In genomic region chr22:43862882-43863202, GRCh38 we compare ENCODE assay signal across 16 cellular contexts. TPM values are rescaled to one million over a fixed set of nuclear protein-coding genes. Genes with fewer than 3 reads are reported as not detected.
DNase-seq lines count a peak whose midpoint lies in the region; ATAC-seq, FAIRE-seq and TF ChIP-seq lines count a peak whose summit lies in the region.
"Had no signal": no experiment of that assay in that cellular context is flagged by ENCODE, and none has a peak within 500 bp of the region (broad histone marks: within the 10 kb centered on the region; RNA-seq: fewer than 3 reads in every experiment).

No MANE protein-coding gene starts in this region.

- ATAC-seq in naive B cell (ENCODE audit: low read depth in 2 of 2) (no peak), HG02763 (IDR thresholded peaks at IDR 0.05; ENCODE audit: unreplicated experiment) (no peak), GM19351 (IDR thresholded peaks at IDR 0.05; ENCODE audit: unreplicated experiment) (no peak)

- no peak for TF ChIP-seq CTCF in A673 (conservative IDR thresholded peaks at IDR 0.05; ENCODE audit: low read depth, low read length)
- no peak for TF ChIP-seq CTCF in H1 (IDR thresholded peaks at IDR 0.05; ENCODE audit: control extremely low read depth in 1 of 3, insufficient read depth in 1 of 3, low read depth in 1 of 3, low read length in 3 of 3)

- CTCF ChIA-PET in A673 (lab: Charles Lee) = interaction anchor here (0.6 to 0.7 kb wide), 2 partner anchors 22 to 684 kb away, joined by 3 to 11 read pairs; no protein-coding TSS in a partner anchor
- CTCF ChIA-PET in H1 (lab: Charles Lee; ENCODE audit: partially characterized antibody) = interaction anchor here (0.6 kb wide), 1 partner anchor 429 kb away, joined by 3 read pairs; no protein-coding TSS in a partner anchor

- peak overlapping the region; percentile 61; the same call in 1 of the 2 replicates for H2AFZ ChIP-seq in H1 (ENCODE audit: low read length)

- TF ChIP-seq POLR2A in H1 (IDR thresholded peaks at IDR 0.05; ENCODE audit: control extremely low read depth in 1 of 2, low read depth in 2 of 2, low read length in 2 of 2) = no peak

- peak overlapping the region; percentile 99; the same call in 1 of the 2 replicates for H2BK15ac ChIP-seq in H1 (ENCODE audit: low read length)

- BruUV-seq in A673 (replicated peaks; lab: Mats Ljungman, UMichigan) = no TSS peak

- intact Hi-C loops in A673 (cut with micrococcal nuclease; ENCODE audit: unreplicated experiment) = no loop called here

- DNase-seq in A673 (ENCODE audit: low spot score) (no peak), H1 (ENCODE audit: low read depth in 1 of 2, low spot score in 2 of 2) (no peak), naive B cell (no peak), NCI-H446 (lab: John Stamatoyannopoulos, UW) (no peak), EL (no peak)
- DNase-seq: GF-D8, kidney glomerular epithelial cell, NCI-H1092, occipital lobe, Right ventricle myocardium superior had no signal

- H3K4me1 Mint-ChIP-seq in naive B cell = peaks cover 4 to 12% (median 5%) of the 10 kb centered on the region in 3 donors

- H4K91ac ChIP-seq in H1 (replicated peaks; ENCODE audit: insufficient read length, low read length) = no peak overlapping the region

- peaks cover 44 to 76% (median 61%) of the 10 kb centered on the region in 3 donors for H3K27me3 Mint-ChIP-seq in naive B cell

- no peak overlapping the region for H3K18ac ChIP-seq in H1 (ENCODE audit: extremely low read depth, low read length)

- TF ChIP-seq RAD21 in H1 (IDR thresholded peaks at IDR 0.05 in 1 of 2, conservative IDR thresholded peaks at IDR 0.05 in 1 of 2; ENCODE audit: low read depth in 2 of 2, low read length in 2 of 2) = no peak

- peak overlapping the region; percentile 18 to 76 (median 70) for H3K4me3 Mint-ChIP-seq in naive B cell

- no peak for TF ChIP-seq EP300 in H1 (IDR thresholded peaks at IDR 0.05; ENCODE audit: borderline replicate concordance in 1 of 2, low read depth in 2 of 2, low read length in 2 of 2)

- peaks cover 0 to 5% of the 10 kb centered on the region in 2 donors for H3K36me3 Mint-ChIP-seq in naive B cell

- H3K23me2 ChIP-seq in H1 (ENCODE audit: low read depth, low read length) = peaks cover 9% of the 10 kb centered on the region; the same call in 1 of the 2 replicates

- H2AK5ac ChIP-seq in H1 (ENCODE audit: low read depth, low read length) = no peak overlapping the region

- FAIRE-seq in H1 (lab: Jason Lieb, UNC) = no peak
- FAIRE-seq: TTC549 had no signal

- H3K56ac ChIP-seq in H1 (replicated peaks; ENCODE audit: insufficient read length, low read depth, low read length) = no peak overlapping the region

- H3K4me1 ChIP-seq in A673 (ENCODE audit: insufficient read depth, low read length, poor library complexity, severe bottlenecking) (no peaks in the 10 kb centered on the region), HUES64 (ENCODE audit: insufficient read depth, low read length) (peaks cover 17% of the 10 kb centered on the region), H1 (replicated peaks in 1 of 4; ENCODE audit: control insufficient read depth in 3 of 4, insufficient read depth in 4 of 4, low read length in 3 of 4) (peaks cover 7 to 22% (median 11%) of the 10 kb centered on the region in 4 experiments)

- H4K8ac ChIP-seq in H1 (ENCODE audit: extremely low read depth, insufficient read depth, low read length) = no peak overlapping the region

- H3K27ac ChIP-seq in A673 (ENCODE audit: low read depth, low read length, poor library complexity, severe bottlenecking) = no peak overlapping the region
- no peak overlapping the region for H3K27ac ChIP-seq in HUES64 (ENCODE audit: low read depth, low read length)
- H3K27ac ChIP-seq in H1 (ENCODE audit: low read depth, low read length) = no peak overlapping the region
- H3K27ac ChIP-seq: BLaER1 had no signal

- H2BK20ac ChIP-seq in H1 (ENCODE audit: low read length) = no peak overlapping the region

- WGBS in HUES64 = 93% methylated on average over 11 of the region's 11 CpGs
- WGBS in H1 (ENCODE audit: extremely low coverage in 1 of 2, insufficient coverage in 1 of 2, insufficient read length in 1 of 2, insufficient replicate concordance in 2 of 2, low coverage in 1 of 2, low lambda C conversion rate in 2 of 2, missing lambda C conversion rate in 1 of 2), 2 experiments = 95% methylated on average over 11 of the region's 11 CpGs; no CpG with 5 or more reads in 1 of the 2 experiments

- no peak overlapping the region for H2BK120ac ChIP-seq in H1 (replicated peaks; ENCODE audit: low read depth, low read length)

- H3K9ac ChIP-seq in HUES64 (ENCODE audit: low read depth, low read length) = 0 out of 2 replicates have a peak overlapping the region, but pooled peaks have one; percentile 24
- H3K9ac ChIP-seq in H1 (replicated peaks in 1 of 4; ENCODE audit: extremely low read depth in 1 of 4, low read depth in 3 of 4, low read length in 3 of 4) = no peak overlapping the region
- H3K9ac ChIP-seq: BLaER1 had no signal

- no peak overlapping the region for H3K4ac ChIP-seq in H1 (replicated peaks; ENCODE audit: insufficient read length, low read depth, low read length)

- peaks cover 1 to 4% of the 10 kb centered on the region in 2 experiments for H4K20me1 ChIP-seq in H1 (replicated peaks in 1 of 2; ENCODE audit: control insufficient read depth in 1 of 2, insufficient read depth in 2 of 2, low read length in 2 of 2)
- H4K20me1 ChIP-seq: BLaER1 had no signal

- H3K79me1 ChIP-seq in H1 (ENCODE audit: low read depth, low read length) = peaks cover 13% of the 10 kb centered on the region

- H3K14ac ChIP-seq in H1 (ENCODE audit: insufficient read length) = no peak overlapping the region

- H3K27ac Mint-ChIP-seq in naive B cell = peak overlapping the region in 1 of 6 donors; percentile 42

- POLR2A ChIA-PET in A673 (lab: Charles Lee; ENCODE audit: low non-redundant PET) (no interaction called here), H1 (lab: Charles Lee; ENCODE audit: partially characterized antibody) (interaction anchor here (0.6 to 0.8 kb wide), 4 partner anchors 9 to 54 kb away, joined by 3 read pairs; no protein-coding TSS in a partner anchor)

- H3K4me3 ChIP-seq in A673 (ENCODE audit: low read depth, low read length, poor library complexity, severe bottlenecking) (peak overlapping the region; percentile 12), HUES64 (ENCODE audit: low read length) (peak overlapping the region; percentile 71), H1 (ENCODE audit: extremely low read depth in 1 of 4, insufficient read depth in 2 of 4, low read depth in 3 of 4, low read length in 4 of 4) (peak overlapping the region in 2 of 4 experiments; percentile 50 to 76; a peak in 3 of 8 replicates)
- H3K4me3 ChIP-seq: BLaER1 had no signal

- H2BK5ac ChIP-seq in H1 (ENCODE audit: low read depth, low read length) = no peak overlapping the region

- peaks cover 0 to 5% (median 2%) of the 10 kb centered on the region in 7 donors for H3K9me3 Mint-ChIP-seq in naive B cell

- no peak overlapping the region for H4K5ac ChIP-seq in H1 (ENCODE audit: insufficient read length, low read depth, low read length)

- H3K9me3 ChIP-seq in A673 (ENCODE audit: low read depth, low read length, poor library complexity, severe bottlenecking) (no peaks in the 10 kb centered on the region), HUES64 (ENCODE audit: insufficient read depth, low read depth, low read length) (no peaks in the 10 kb centered on the region), H1 (ENCODE audit: insufficient read depth in 2 of 2, low read depth in 1 of 2, low read length in 1 of 2) (no peaks in the 10 kb centered on the region)
- H3K9me3 ChIP-seq: BLaER1 had no signal

- H3K79me2 ChIP-seq in H1 (ENCODE audit: control insufficient read depth in 1 of 2, insufficient read depth in 2 of 2, low read length in 2 of 2) = peaks cover 0 to 39% of the 10 kb centered on the region in 2 experiments; a peak in 2 of 4 replicates

- no peak overlapping the region for H3K23ac ChIP-seq in H1 (ENCODE audit: insufficient read length)

- H2BK12ac ChIP-seq in H1 (ENCODE audit: low read depth, low read length) = peak overlapping the region; percentile 94; the same call in 1 of the 2 replicates

- H3K27me3 ChIP-seq in A673 (replicated peaks; ENCODE audit: insufficient read depth, low read depth, low read length, poor library complexity) = peaks cover 58% of the 10 kb centered on the region
- H3K27me3 ChIP-seq in HUES64 (ENCODE audit: insufficient read depth, low read length) = peaks cover 3% of the 10 kb centered on the region; the same call in 1 of the 2 replicates
- H3K27me3 ChIP-seq in H1 (replicated peaks in 1 of 4; ENCODE audit: control insufficient read depth in 3 of 4, extremely low read depth in 1 of 4, insufficient read depth in 3 of 4, low read length in 3 of 4) = no peaks in the 10 kb centered on the region; a peak in 2 of 7 replicates
- H3K27me3 ChIP-seq: BLaER1 had no signal

- H3K36me3 ChIP-seq in A673 (ENCODE audit: insufficient read depth, low read length, poor library complexity, severe bottlenecking) = no peaks in the 10 kb centered on the region
- no peaks in the 10 kb centered on the region for H3K36me3 ChIP-seq in HUES64 (ENCODE audit: insufficient read depth, low read length)
- no peaks in the 10 kb centered on the region for H3K36me3 ChIP-seq in H1 (ENCODE audit: control insufficient read depth in 2 of 4, insufficient read depth in 4 of 4, low read length in 3 of 4)
- H3K36me3 ChIP-seq: BLaER1 had no signal

- peak overlapping the region; percentile 54 to 95 for H3K4me2 ChIP-seq in H1 (ENCODE audit: insufficient read depth in 1 of 2, low read depth in 2 of 2, low read length in 2 of 2)
- H3K4me2 ChIP-seq: BLaER1 had no signal

RNA-seq across cellular contexts. Expression of gene SULT4A1, which starts 0.5 kb away (rescaled TPM):
- total RNA-seq in A673 (2021) = 0.15 and 0.33 TPM in 2 replicates
- polyA plus RNA-seq in HUES64 (2013, experiment 1 of 2) = 4.2 TPM
- polyA plus RNA-seq in HUES64 (2013, experiment 2 of 2) = 5.7 TPM
- total RNA-seq in H1 (2021; fragmentation: NEBNext Ultra II Directional; extraction: Animal tissue kit (Norgen Biotek cat#: 25700)) = 7.0 and 9.1 TPM in 2 replicates
- polyA plus RNA-seq in H1 (2011; rRNA removed) (11.8 and 19.5 TPM in 2 replicates), naive B cell (ENCODE audit: low read depth in 6 of 6) (not detected)
- 14.9 TPM for polyA plus RNA-seq in H1 (2011; cell fraction: cytosol; rRNA removed)
- 58.0 TPM for polyA plus RNA-seq in H1 (2011; cell fraction: nucleus; rRNA removed)
- 11.1 to 14.8 TPM (median 12.3 TPM) in 4 replicates for polyA plus RNA-seq in H1 (2012, experiment 1 of 2)
- polyA plus RNA-seq in H1 (2012, experiment 2 of 2) = 2.7 TPM
- 6.9 TPM for polyA plus RNA-seq in H1 (2013, experiment 1 of 2)
- polyA plus RNA-seq in H1 (2013, experiment 2 of 2) = 6.1 TPM
- polyA minus RNA-seq in H1 (2011; rRNA and poly(A)+ RNA removed) = 5.4 and 5.5 TPM in 2 replicates
- 8.1 TPM for polyA minus RNA-seq in H1 (2011; cell fraction: cytosol; rRNA and poly(A)+ RNA removed)
- polyA minus RNA-seq in H1 (2011; cell fraction: nucleus; rRNA and poly(A)+ RNA removed) = 16.3 TPM
- total RNA-seq: HT-29 had no signal

RNA-seq across cellular contexts. Expression of gene PNPLA5, which starts 29.0 kb away (rescaled TPM):
- not detected in 2 replicates for total RNA-seq in A673 (2021)
- polyA plus RNA-seq in HUES64 (2013, experiment 1 of 2) = 1.8 TPM
- 1.1 TPM for polyA plus RNA-seq in HUES64 (2013, experiment 2 of 2)
- 6.8 and 8.2 TPM in 2 replicates for total RNA-seq in H1 (2021; fragmentation: NEBNext Ultra II Directional; extraction: Animal tissue kit (Norgen Biotek cat#: 25700))
- 3.9 and 5.2 TPM in 2 replicates for polyA plus RNA-seq in H1 (2011; rRNA removed)
- 3.8 TPM for polyA plus RNA-seq in H1 (2011; cell fraction: cytosol; rRNA removed)
- polyA plus RNA-seq in H1 (2011; cell fraction: nucleus; rRNA removed) = 7.4 TPM
- 3.2 to 4.1 TPM (median 3.7 TPM) in 4 replicates for polyA plus RNA-seq in H1 (2012, experiment 1 of 2)
- 3.2 TPM for polyA plus RNA-seq in H1 (2012, experiment 2 of 2)
- 3.3 TPM for polyA plus RNA-seq in H1 (2013, experiment 1 of 2)
- polyA plus RNA-seq in H1 (2013, experiment 2 of 2) = 3.4 TPM
- polyA minus RNA-seq in H1 (2011; rRNA and poly(A)+ RNA removed) = 1.8 and 1.9 TPM in 2 replicates
- polyA minus RNA-seq in H1 (2011; cell fraction: cytosol; rRNA and poly(A)+ RNA removed) = 3.4 TPM
- 3.8 TPM for polyA minus RNA-seq in H1 (2011; cell fraction: nucleus; rRNA and poly(A)+ RNA removed)
- not detected for polyA plus RNA-seq in naive B cell (ENCODE audit: low read depth in 6 of 6)
- total RNA-seq: HT-29, occipital lobe, Right ventricle myocardium superior had no signal

RNA-seq across cellular contexts. Expression of gene EFCAB6, which starts 50.7 kb away (rescaled TPM):
- total RNA-seq in A673 (2021) = 0.41 and 0.59 TPM in 2 replicates
- polyA plus RNA-seq in HUES64 (2013, experiment 1 of 2) = 0.65 TPM
- 0.82 TPM for polyA plus RNA-seq in HUES64 (2013, experiment 2 of 2)
- 1.5 and 1.7 TPM in 2 replicates for total RNA-seq in H1 (2021; fragmentation: NEBNext Ultra II Directional; extraction: Animal tissue kit (Norgen Biotek cat#: 25700))
- polyA plus RNA-seq in H1 (2011; rRNA removed) (0.32 and 0.57 TPM in 2 replicates), naive B cell (ENCODE audit: low read depth in 6 of 6) (not detected)
- 0.45 TPM for polyA plus RNA-seq in H1 (2011; cell fraction: cytosol; rRNA removed)
- polyA plus RNA-seq in H1 (2011; cell fraction: nucleus; rRNA removed) = 0.86 TPM
- polyA plus RNA-seq in H1 (2012, experiment 1 of 2) = 0.43 to 0.66 TPM (median 0.55 TPM) in 4 replicates
- polyA plus RNA-seq in H1 (2012, experiment 2 of 2) = 0.04 TPM
- polyA plus RNA-seq in H1 (2013, experiment 1 of 2) = 0.47 TPM
- 0.44 TPM for polyA plus RNA-seq in H1 (2013, experiment 2 of 2)
- 1.1 and 1.7 TPM in 2 replicates for polyA minus RNA-seq in H1 (2011; rRNA and poly(A)+ RNA removed)
- polyA minus RNA-seq in H1 (2011; cell fraction: cytosol; rRNA and poly(A)+ RNA removed) = 0.95 TPM
- polyA minus RNA-seq in H1 (2011; cell fraction: nucleus; rRNA and poly(A)+ RNA removed) = 1.3 TPM
